8 cellular contexts compared by ENCODE assay signal in the genomic region with DNA sequence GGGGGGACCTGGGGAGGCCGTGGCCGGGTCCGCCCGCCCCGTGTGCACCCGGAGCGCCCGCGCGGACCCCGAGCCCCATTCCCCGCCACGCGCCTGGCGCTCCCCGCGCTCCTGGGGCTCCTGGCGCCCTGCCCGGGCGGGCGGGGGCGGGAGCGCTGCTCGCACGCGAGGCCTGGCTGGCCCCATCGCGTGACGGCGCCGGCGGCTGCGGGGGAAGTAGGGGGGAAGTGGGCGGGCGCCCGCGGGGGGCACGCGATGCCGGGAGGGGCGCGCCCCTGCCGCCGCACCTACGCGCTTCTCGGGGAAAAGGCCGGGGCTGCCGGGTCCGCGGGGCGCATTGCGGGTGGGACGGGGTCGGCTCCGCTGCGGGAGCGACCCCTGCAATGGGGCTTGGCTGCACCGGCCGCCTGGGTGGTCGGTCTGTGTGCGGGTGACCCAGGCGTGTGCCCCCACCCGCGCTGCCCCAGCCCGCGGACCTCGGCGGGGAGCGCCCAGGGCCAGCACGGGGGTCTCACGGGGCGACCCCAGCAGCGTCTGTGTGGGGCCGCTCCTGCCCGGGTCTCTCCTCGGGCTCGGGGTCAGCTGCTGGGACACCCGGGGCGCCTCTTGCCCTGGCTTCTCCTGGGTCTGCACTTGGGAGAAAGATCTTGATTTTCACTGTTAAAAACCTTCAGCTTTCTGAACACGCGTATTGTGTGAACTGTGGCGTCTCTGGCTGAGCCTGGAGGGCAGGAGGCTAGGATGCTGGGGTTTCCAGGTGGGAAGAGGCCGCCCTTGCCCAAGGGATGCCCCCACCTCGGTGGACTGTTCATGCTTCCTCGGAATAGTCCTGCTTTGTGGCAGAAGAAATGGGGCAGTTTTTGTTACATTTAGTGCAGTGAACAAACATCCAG. TPM values are rescaled to one million over a fixed set of nuclear protein-coding genes. Genes with fewer than 3 reads are reported as not detected.
DNase-seq lines count a peak whose midpoint lies in the region; ATAC-seq, FAIRE-seq and TF ChIP-seq lines count a peak whose summit lies in the region.

No MANE protein-coding gene starts in this region.

- H3K36me3 ChIP-seq in HUES6 (ENCODE audit: control insufficient read depth, insufficient read depth, low read length) = no peaks in the 10 kb centered on the region
- peaks cover 19 to 55% of the 10 kb centered on the region in 2 experiments for H3K36me3 ChIP-seq in GM12878 (ENCODE audit: control insufficient read depth in 2 of 2, insufficient read depth in 2 of 2, low read length in 1 of 2)
- H3K36me3 ChIP-seq in kidney epithelial cell (ENCODE audit: control insufficient read depth, insufficient read depth, low read length) = no peaks in the 10 kb centered on the region

- ATAC-seq in GM12878 = peak; percentile 50

- peaks cover 6% of the 10 kb centered on the region; the same call in 1 of the 2 replicates for H3K4me1 ChIP-seq in HUES6 (ENCODE audit: control insufficient read depth, insufficient read depth, low read length)
- H3K4me1 ChIP-seq in GM12878 (ENCODE audit: control insufficient read depth, insufficient read depth, low read length) = peaks cover 80% of the 10 kb centered on the region

- intact Hi-C loops in GM12878 (cut with micrococcal nuclease; ENCODE audit: unreplicated experiment) = loop anchor here (2.0 kb wide), 1 partner anchor 51 kb away; no protein-coding TSS in a partner anchor

- WGBS in GM12878 (ENCODE audit: insufficient coverage, insufficient replicate concordance, low lambda C conversion rate, missing lambda C conversion rate) = 2% methylated on average over 42 of the region's 86 CpGs

- FAIRE-seq in GM12878 (lab: Jason Lieb, UNC) (peak; percentile 80), H54 (lab: Jason Lieb, UNC) (no peak)

- H3K9me3 ChIP-seq in HUES6 (ENCODE audit: control insufficient read depth, insufficient read depth, low read depth, low read length) (no peaks in the 10 kb centered on the region), GM12878 (replicated peaks; ENCODE audit: control insufficient read depth, insufficient read depth, low read length) (peaks cover under 1% of the 10 kb centered on the region; the same call in 2 of the 3 replicates)

- RAD21 ChIA-PET in GM12878 (lab: Charles Lee; ENCODE audit: unreplicated experiment) = interaction anchor here (1.2 to 2.5 kb wide), 3 partner anchors 19 to 53 kb away, joined by 3 to 13 read pairs (median 5); a partner anchor contains a TSS

- POLR2A ChIA-PET in GM12878 (lab: Charles Lee) = interaction anchor here (0.6 to 1.2 kb wide), 6 partner anchors 8 to 59 kb away, joined by 3 to 6 read pairs (median 4); no protein-coding TSS in a partner anchor

- H3K9ac ChIP-seq in HUES6 (ENCODE audit: low read length) = no peak overlapping the region
- peak overlapping the region; percentile 94 for H3K9ac ChIP-seq in GM12878 (ENCODE audit: control insufficient read depth, insufficient read depth, low read length)

- CTCF ChIA-PET in GM12878 (lab: Yijun Ruan, JAX) = interaction anchor here (1.1 to 1.3 kb wide), 2 partner anchors 50 to 52 kb away, joined by 3 to 7 read pairs; no protein-coding TSS in a partner anchor

- H3K27ac ChIP-seq in HUES6 (ENCODE audit: low read depth, low read length) (no peak overlapping the region), GM12878 (ENCODE audit: control insufficient read depth, insufficient read depth) (peak overlapping the region; percentile 98)

- peak overlapping the region; percentile 48 for H2AFZ ChIP-seq in GM12878 (ENCODE audit: control insufficient read depth, low read depth, low read length)

- SMC1A ChIA-PET in GM12878 (lab: Charles Lee; ENCODE audit: uncharacterized antibody, unreplicated experiment) = interaction anchor here (0.7 to 1.0 kb wide), 5 partner anchors 9 to 57 kb away, joined by 3 to 4 read pairs (median 3); no protein-coding TSS in a partner anchor

- peaks cover 55% of the 10 kb centered on the region for H3K27me3 ChIP-seq in HUES6 (ENCODE audit: control insufficient read depth, insufficient read depth, low read length)
- H3K27me3 ChIP-seq in GM12878 (replicated peaks in 1 of 2; ENCODE audit: control insufficient read depth in 2 of 2, insufficient read depth in 2 of 2, low read length in 1 of 2) = no peaks in the 10 kb centered on the region
- peaks cover 10% of the 10 kb centered on the region for H3K27me3 ChIP-seq in kidney epithelial cell (ENCODE audit: control insufficient read depth, insufficient read depth, low read length)

- TF ChIP-seq POLR2A in GM12878 (IDR thresholded peaks at IDR 0.05; ENCODE audit: low read depth, low read length) (peak; percentile 79), H54 (IDR thresholded peaks at IDR 0.05; ENCODE audit: low read depth, low read length) (no peak)

- peak; percentile 89 to 97 for TF ChIP-seq EP300 in GM12878 (IDR thresholded peaks at IDR 0.05; ENCODE audit: borderline replicate concordance in 1 of 2, control insufficient read depth in 1 of 2, low read depth in 2 of 2, low read length in 2 of 2)

- TSS peak; percentile 69 for BruUV-seq in GM12878 (replicated peaks; lab: Mats Ljungman, UMichigan)

- peak; percentile 25; the same call in 1 of the 2 replicates for TF ChIP-seq RAD21 in GM12878 (IDR thresholded peaks at IDR 0.05; ENCODE audit: insufficient read depth, low read depth, low read length)

- H3K79me2 ChIP-seq in GM12878 (ENCODE audit: control insufficient read depth, insufficient read depth, low read length) = peaks cover 59% of the 10 kb centered on the region

- H3K4me3 ChIP-seq in HUES6 (ENCODE audit: low read depth, low read length) = peak overlapping the region; percentile 47
- peak overlapping the region; percentile 65 for H3K4me3 ChIP-seq in GM12878
- peak overlapping the region; percentile 19 for H3K4me3 ChIP-seq in kidney epithelial cell (ENCODE audit: low read depth, low read length)

- TF ChIP-seq CTCF in GM12878 (IDR thresholded peaks at IDR 0.05 in 2 of 3, conservative IDR thresholded peaks at IDR 0.05 in 1 of 3; ENCODE audit: control insufficient read depth in 2 of 3, extremely low read depth in 1 of 3, insufficient read depth in 1 of 3, low read depth in 3 of 3, low read length in 3 of 3) (no peak), kidney epithelial cell (IDR thresholded peaks at IDR 0.05; ENCODE audit: insufficient read depth, low read length, poor library complexity, severe bottlenecking) (no peak)

- H4K20me1 ChIP-seq in GM12878 (ENCODE audit: control insufficient read depth, insufficient read depth) = no peaks in the 10 kb centered on the region

- DNase-seq in NCI-H2107 (lab: John Stamatoyannopoulos, UW) (peak; percentile 53), NCI-H2107 treated with DMSO at 0.1 percent for 48 hours (lab: John Stamatoyannopoulos, UW; ENCODE audit: unreplicated experiment) (no peak), T-helper 2 cell (peak in 4 of 5 experiments; percentile 6 to 96 (median 58)), GM12878 (ENCODE audit: low read depth, low spot score) (no peak), kidney epithelial cell (ENCODE audit: low read depth) (no peak), H54 (ENCODE audit: insufficient read length, low spot score) (no peak)
- peak; percentile 62 to 76 (median 67) for DNase-seq in stimulated activated CD4-positive, alpha-beta T cell treated with anti-CD3 and anti-CD28 coated beads, TNF-alpha, amount 100 ng/mL, for 48 hours (ENCODE audit: low read depth in 3 of 3)

- in situ Hi-C loops in GM12878 (cut with MboI) = no loop called here

- H3K4me2 ChIP-seq in GM12878 (ENCODE audit: control insufficient read depth, insufficient read depth) = peak overlapping the region; percentile 93

TF ChIP-seq in GM12878, 131 proteins besides CTCF, POLR2A, EP300 and RAD21 (continues in another document):
- TF ChIP-seq NR2F1 (conservative IDR thresholded peaks at IDR 0.05) = peak; percentile 83
- peak; percentile 67 for TF ChIP-seq CREM (IDR thresholded peaks at IDR 0.05; ENCODE audit: low read depth)
- no peak for TF ChIP-seq NRF1 (conservative IDR thresholded peaks at IDR 0.05; ENCODE audit: low read depth, low read length)
- TF ChIP-seq POLR2AphosphoS2 (IDR thresholded peaks at IDR 0.05; ENCODE audit: low read depth, low read length) = 0 out of 2 replicates have a peak, but pooled peaks have one; percentile 41
- TF ChIP-seq, protein P1, sequence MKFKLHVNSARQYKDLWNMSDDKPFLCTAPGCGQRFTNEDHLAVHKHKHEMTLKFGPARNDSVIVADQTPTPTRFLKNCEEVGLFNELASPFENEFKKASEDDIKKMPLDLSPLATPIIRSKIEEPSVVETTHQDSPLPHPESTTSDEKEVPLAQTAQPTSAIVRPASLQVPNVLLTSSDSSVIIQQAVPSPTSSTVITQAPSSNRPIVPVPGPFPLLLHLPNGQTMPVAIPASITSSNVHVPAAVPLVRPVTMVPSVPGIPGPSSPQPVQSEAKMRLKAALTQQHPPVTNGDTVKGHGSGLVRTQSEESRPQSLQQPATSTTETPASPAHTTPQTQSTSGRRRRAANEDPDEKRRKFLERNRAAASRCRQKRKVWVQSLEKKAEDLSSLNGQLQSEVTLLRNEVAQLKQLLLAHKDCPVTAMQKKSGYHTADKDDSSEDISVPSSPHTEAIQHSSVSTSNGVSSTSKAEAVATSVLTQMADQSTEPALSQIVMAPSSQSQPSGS (IDR thresholded peaks at IDR 0.05; ENCODE audit: low read length) = no peak
- TF ChIP-seq TAF1 (IDR thresholded peaks at IDR 0.05; ENCODE audit: borderline replicate concordance, low read depth, low read length) = no peak; the same call in 1 of the 2 replicates
- peak; percentile 95 for TF ChIP-seq BACH1 (IDR thresholded peaks at IDR 0.05; ENCODE audit: borderline replicate concordance)
- 0 out of 2 replicates have a peak, but pooled peaks have one; percentile 36 for TF ChIP-seq MYB (IDR thresholded peaks at IDR 0.05; ENCODE audit: borderline replicate concordance, low read depth, low read length)

RNA-seq across cellular contexts. Expression of a gene that starts 52.4 kb away (rescaled TPM):
- total RNA-seq in GM12878 (2013; cell fraction: nucleolus; rRNA removed) = 101 and 129 TPM in 2 replicates
- total RNA-seq in GM12878 (2014; rRNA removed) = 19.6 and 22.1 TPM in 2 replicates
- 9.4 and 11.7 TPM in 2 replicates for total RNA-seq in GM12878 (2014; rRNA removed; fragmentation: Illumina TruSeq; extraction: Trizol)
- total RNA-seq in GM12878 (2021) = 27.8 and 35.2 TPM in 2 replicates
- 8.4 TPM for polyA plus RNA-seq in GM12878 (2011; ENCODE audit: low read depth)
- 13.5 and 17.3 TPM in 2 replicates for polyA plus RNA-seq in GM12878 (2011; rRNA removed)
- polyA plus RNA-seq in GM12878 (2011; cell fraction: cytosol; rRNA removed) = 26.3 and 28.6 TPM in 2 replicates
- polyA plus RNA-seq in GM12878 (2011; cell fraction: nucleus; rRNA removed) = 92.9 and 105 TPM in 2 replicates
- 23.5 and 31.3 TPM in 2 replicates for polyA plus RNA-seq in GM12878 (2012)
- 5.7 and 10.8 TPM in 2 replicates for polyA plus RNA-seq in GM12878 (2014; fragmentation: Illumina TruSeq; extraction: Trizol)
- polyA plus RNA-seq in GM12878 (2014; fragmentation: Nextera tagmentation; extraction: Ambion mirVana) = 1 to 10 TPM in 1 of 2 experiments, under 1 TPM in 1; 0.90 to 1.1 TPM
- 29.8 and 30.6 TPM in 2 replicates for polyA plus RNA-seq in GM12878 (2014; rRNA removed)
- 10 to 100 TPM; 21.1 to 21.3 TPM for polyA plus RNA-seq in GM12878 (2016; fragmentation: Nextera tagmentation; extraction: Ambion mirVana)
- 8.8 and 21.8 TPM in 2 replicates for polyA minus RNA-seq in GM12878 (2011; rRNA and poly(A)+ RNA removed)
- polyA minus RNA-seq in GM12878 (2011; cell fraction: cytosol; rRNA and poly(A)+ RNA removed) = 6.5 and 7.8 TPM in 2 replicates
- 24.8 and 31.4 TPM in 2 replicates for polyA minus RNA-seq in GM12878 (2011; cell fraction: nucleus; rRNA and poly(A)+ RNA removed)
- total RNA-seq in kidney epithelial cell = 2.6 and 4.9 TPM in 2 replicates

Comparison
In these comparisons a context has a peak if more than half of its experiments do, and no peak if none do; other contexts are left out.
1. DNase-seq: peak in NCI-H2107 (single experiment), T-helper 2 cell (4 of 5) and stimulated activated CD4-positive, alpha-beta T cell treated with anti-CD3 and anti-CD28 coated beads, TNF-alpha, amount 100 ng/mL, for 48 hours (3 of 3); none in NCI-H2107 treated with DMSO at 0.1 percent for 48 hours (single experiment), GM12878 (single experiment), kidney epithelial cell (single experiment) and H54 (single experiment).
2. Peak in every context shown above with its lines, with median percentiles within 50 percentile points of each other: H3K4me3 ChIP-seq.